Comparison of ENCODE assay signal across 16 cellular contexts in genomic region chr7:1475393-1475792, GRCh38. TPM values are rescaled to one million over a fixed set of nuclear protein-coding genes. Genes with fewer than 3 reads are reported as not detected.
DNase-seq lines count a peak whose midpoint lies in the region; ATAC-seq and TF ChIP-seq lines count a peak whose summit lies in the region.
"Had no signal": no experiment of that assay in that cellular context is flagged by ENCODE, and none has a peak within 500 bp of the region (broad histone marks: within the 10 kb centered on the region; RNA-seq: fewer than 3 reads in every experiment).

No MANE protein-coding gene starts in this region.

- ATAC-seq in DND-41 (ENCODE audit: insufficient read depth, low read depth) = no peak
- ATAC-seq in IMR-90 (ENCODE audit: low read depth) = no peak
- no peak for ATAC-seq in HG03039 (IDR thresholded peaks at IDR 0.05; ENCODE audit: unreplicated experiment)

- intact Hi-C loops in IMR-90 (cut with micrococcal nuclease) (loop anchor here (2.0 kb wide), 1 partner anchor 43 kb away; no protein-coding TSS in a partner anchor), vagina (cut with DNase I) (no loop called here)

- no peak overlapping the region for H3K23ac ChIP-seq in IMR-90 (ENCODE audit: low read depth, low read length)

- H3K27me3 ChIP-seq in DND-41 (ENCODE audit: insufficient read depth, low read length, poor library complexity) (no peaks in the 10 kb centered on the region), IMR-90 (ENCODE audit: control insufficient read depth, insufficient read depth, low read length) (no peaks in the 10 kb centered on the region), vagina (no peaks in the 10 kb centered on the region), SJCRH30 (no peaks in the 10 kb centered on the region)
- H3K27me3 ChIP-seq: BLaER1 had no signal

- no peak for TF ChIP-seq RAD21 in IMR-90 (IDR thresholded peaks at IDR 0.05; ENCODE audit: low read length)

- no peak overlapping the region for H3K4me2 ChIP-seq in DND-41 (ENCODE audit: insufficient read depth, low read length)
- no peak overlapping the region for H3K4me2 ChIP-seq in IMR-90 (ENCODE audit: low read depth, low read length)
- H3K4me2 ChIP-seq: BLaER1 had no signal

- H3K18ac ChIP-seq in IMR-90 (ENCODE audit: low read depth, low read length) = no peak overlapping the region

- H3K9me3 ChIP-seq in DND-41 (ENCODE audit: insufficient read depth, low read length, severe bottlenecking) = no peaks in the 10 kb centered on the region
- no peaks in the 10 kb centered on the region for H3K9me3 ChIP-seq in IMR-90 (ENCODE audit: control insufficient read depth, insufficient read depth, low read length)
- H3K9me3 ChIP-seq in vagina = no peaks in the 10 kb centered on the region
- H3K9me3 ChIP-seq in SJCRH30 (replicated peaks) = no peaks in the 10 kb centered on the region
- H3K9me3 ChIP-seq: BLaER1 had no signal

- H3K9me1 ChIP-seq in IMR-90 (ENCODE audit: insufficient read depth, low read length) = no peaks in the 10 kb centered on the region

- no peaks in the 10 kb centered on the region for H3K79me1 ChIP-seq in IMR-90 (ENCODE audit: low read depth in 1 of 2, low read length in 2 of 2)

- no peak overlapping the region for H4K91ac ChIP-seq in IMR-90 (ENCODE audit: insufficient read depth, low read depth, low read length)

- H3K27ac ChIP-seq in 22Rv1 (peak overlapping the region; percentile 63; the same call in 1 of the 2 replicates), DND-41 (ENCODE audit: low read length) (no peak overlapping the region), IMR-90 (ENCODE audit: insufficient read depth, low read length) (no peak overlapping the region), vagina (no peak overlapping the region), SJCRH30 (no peak overlapping the region)
- H3K27ac ChIP-seq: BLaER1 had no signal

- peak overlapping the region; percentile 28 for H2AK9ac ChIP-seq in IMR-90 (replicated peaks; ENCODE audit: low read depth, low read length, poor library complexity)

- H3K36me3 ChIP-seq in DND-41 (ENCODE audit: insufficient read depth, low read length) = peaks cover 95% of the 10 kb centered on the region
- peaks cover 72% of the 10 kb centered on the region for H3K36me3 ChIP-seq in IMR-90 (ENCODE audit: control insufficient read depth, insufficient read depth, low read length)
- peaks cover 0 to 70% of the 10 kb centered on the region in 2 donors for H3K36me3 ChIP-seq in vagina
- H3K36me3 ChIP-seq in SJCRH30 = peaks cover 4% of the 10 kb centered on the region; the same call in 1 of the 2 replicates

- TF ChIP-seq CTCF in 22Rv1 (IDR thresholded peaks at IDR 0.05) (no peak), DND-41 (IDR thresholded peaks at IDR 0.05; ENCODE audit: borderline replicate concordance, extremely low read depth, low read length, poor library complexity, severe bottlenecking) (peak; percentile 4), IMR-90 (conservative IDR thresholded peaks at IDR 0.05; ENCODE audit: low read depth, low read length) (no peak), vagina (IDR thresholded peaks at IDR 0.05) (no peak)

- no peak overlapping the region for H2BK15ac ChIP-seq in IMR-90 (ENCODE audit: low read depth, low read length)

- H3K4me3 ChIP-seq in DND-41 (ENCODE audit: low read depth in 1 of 2, low read length in 2 of 2) (no peak overlapping the region), IMR-90 (ENCODE audit: insufficient read depth, low read depth, low read length) (no peak overlapping the region), vagina (no peak overlapping the region), SJCRH30 (no peak overlapping the region)
- H3K4me3 ChIP-seq: BLaER1 had no signal

- no peak overlapping the region for H3K14ac ChIP-seq in IMR-90 (replicated peaks; ENCODE audit: low read depth, low read length)

- no peak overlapping the region for H3K9ac ChIP-seq in DND-41 (ENCODE audit: low read depth, low read length)
- no peak overlapping the region for H3K9ac ChIP-seq in IMR-90 (ENCODE audit: low read depth, low read length)
- H3K9ac ChIP-seq: BLaER1 had no signal

- no peak overlapping the region for H3K4ac ChIP-seq in IMR-90 (ENCODE audit: low read depth, low read length)

- no peak overlapping the region for H4K8ac ChIP-seq in IMR-90 (ENCODE audit: low read depth in 2 of 2, low read length in 2 of 2)

- dilution Hi-C loops in IMR-90 (cut with HindIII; ENCODE audit: low sequenced_read_pairs, unreplicated experiment) = no loop called here

- H2AFZ ChIP-seq in DND-41 (ENCODE audit: low read depth, low read length) (no peak overlapping the region), IMR-90 (replicated peaks; ENCODE audit: low read length, poor library complexity) (no peak overlapping the region)

- POLR2A ChIA-PET in IMR-90 (lab: Charles Lee; ENCODE audit: unreplicated experiment) = no interaction called here

- CTCF ChIA-PET in IMR-90 (lab: Yijun Ruan, JAX) = interaction anchor here (1.5 kb wide), 1 partner anchor 15 kb away, joined by 8 read pairs; no protein-coding TSS in a partner anchor

- H2BK120ac ChIP-seq in IMR-90 (ENCODE audit: low read depth, low read length) = no peak overlapping the region

- H3K4me1 ChIP-seq in DND-41 (ENCODE audit: insufficient read depth, low read length) (no peaks in the 10 kb centered on the region), IMR-90 (ENCODE audit: control insufficient read depth, insufficient read depth, low read length) (no peaks in the 10 kb centered on the region), vagina (peaks cover 11% of the 10 kb centered on the region), SJCRH30 (no peaks in the 10 kb centered on the region)
- H3K4me1 ChIP-seq: BLaER1 had no signal

- no peak overlapping the region for H2AK5ac ChIP-seq in IMR-90 (ENCODE audit: low read depth, low read length)

- WGBS in IMR-90 (ENCODE audit: extremely low coverage in 2 of 2, insufficient read length in 1 of 2), 2 experiments = 96% methylated on average over 13 of the region's 17 CpGs; no CpG with 5 or more reads in 1 of the 2 experiments

- H2BK5ac ChIP-seq in IMR-90 (ENCODE audit: low read depth, low read length, poor library complexity, severe bottlenecking) = no peak overlapping the region

- no peak overlapping the region for H4K5ac ChIP-seq in IMR-90 (ENCODE audit: low read depth, low read length)

- in situ Hi-C loops in IMR-90 (cut with MboI; ENCODE audit: low sequenced_read_pairs) = no loop called here

- DNase-seq in DND-41 (no peak), IMR-90 (no peak), myocyte (ENCODE audit: low read depth) (peak; percentile 11), vagina (ENCODE audit: extremely low spot score in 2 of 2) (no peak), SJCRH30 (no peak), superior temporal gyrus (ENCODE audit: extremely low spot score) (no peak)
- DNase-seq: CD4-positive, alpha-beta T cell; CD8-positive, alpha-beta memory T cell; DMS 273 treated with DMSO at 0.1 percent for 48 hours; DMS79; GF-D8; GOT3; HCEC 1CT had no signal

- H3K56ac ChIP-seq in IMR-90 (ENCODE audit: extremely low read depth, insufficient read depth, low read length) = no peak overlapping the region

- BruUV-seq in IMR-90 (replicated peaks; lab: Mats Ljungman, UMichigan) = no TSS peak

- H2BK20ac ChIP-seq in IMR-90 (ENCODE audit: low read depth, low read length) = no peak overlapping the region

- H4K20me1 ChIP-seq in DND-41 (ENCODE audit: insufficient read depth, low read length) = peaks cover 13% of the 10 kb centered on the region
- peaks cover 3% of the 10 kb centered on the region; the same call in 1 of the 2 replicates for H4K20me1 ChIP-seq in IMR-90 (ENCODE audit: insufficient read depth, low read length)

- H3K79me2 ChIP-seq in DND-41 (ENCODE audit: insufficient read depth, low read length) = no peaks in the 10 kb centered on the region

- TF ChIP-seq POLR2A in IMR-90 (IDR thresholded peaks at IDR 0.05; ENCODE audit: low read depth, low read length) (no peak), vagina (IDR thresholded peaks at IDR 0.05) (no peak)

TF ChIP-seq in IMR-90, 13 proteins besides CTCF, POLR2A, EP300 and RAD21 (continues in another document):
- TF ChIP-seq USF2 (IDR thresholded peaks at IDR 0.05; ENCODE audit: low read depth, low read length) (no peak), MAZ (IDR thresholded peaks at IDR 0.05; ENCODE audit: borderline replicate concordance, low read depth, low read length) (no peak), SMC3 (IDR thresholded peaks at IDR 0.05; ENCODE audit: low read depth, low read length) (no peak), RFX5 (IDR thresholded peaks at IDR 0.05; ENCODE audit: low read depth, low read length) (no peak), RCOR1 (IDR thresholded peaks at IDR 0.05; ENCODE audit: insufficient replicate concordance, low read length) (no peak), BHLHE40 (IDR thresholded peaks at IDR 0.05; ENCODE audit: low read depth, low read length) (no peak), CEBPB (IDR thresholded peaks at IDR 0.05; ENCODE audit: low read depth, low read length) (no peak), MXI1 (IDR thresholded peaks at IDR 0.05; ENCODE audit: borderline replicate concordance, low read depth, low read length) (no peak)

RNA-seq across cellular contexts. Expression of gene MICALL2, which starts 16.1 kb away (rescaled TPM):
- total RNA-seq in IMR-90 (2012; rRNA removed) (6.1 and 6.6 TPM in 2 replicates), myocyte (25.4 and 36.7 TPM in 2 replicates), vagina (15.7 TPM)
- 34.1 and 37.2 TPM in 2 replicates for polyA plus RNA-seq in IMR-90 (2012; rRNA removed)
- polyA plus RNA-seq in IMR-90 (2012; cell fraction: cytosol; rRNA removed) = 14.3 and 22.8 TPM in 2 replicates
- polyA plus RNA-seq in IMR-90 (2012; cell fraction: nucleus; rRNA removed; ENCODE audit: low replicate concordance) = 294 and 597 TPM in 2 replicates
- polyA plus RNA-seq in myocyte (2012) = 26.9 TPM
- total RNA-seq in SJCRH30 (2014; rRNA removed; shearing (Covaris generic)) = 1.1 and 1.3 TPM in 2 replicates

RNA-seq across cellular contexts. Expression of gene INTS1, which starts 28.8 kb away (rescaled TPM):
- 9.3 and 10.0 TPM in 2 replicates for total RNA-seq in IMR-90 (2012; rRNA removed)
- polyA plus RNA-seq in IMR-90 (2012; rRNA removed) = 40.1 and 47.1 TPM in 2 replicates
- polyA plus RNA-seq in IMR-90 (2012; cell fraction: cytosol; rRNA removed) = 32.2 and 35.8 TPM in 2 replicates
- polyA plus RNA-seq in IMR-90 (2012; cell fraction: nucleus; rRNA removed; ENCODE audit: low replicate concordance) = 80.3 and 296 TPM in 2 replicates
- 52.7 and 58.5 TPM in 2 replicates for total RNA-seq in myocyte
- 69.5 TPM for polyA plus RNA-seq in myocyte (2012)
- 67.3 TPM for total RNA-seq in vagina
- total RNA-seq in SJCRH30 (2014; rRNA removed; shearing (Covaris generic)) = 25.1 and 27.7 TPM in 2 replicates

RNA-seq across cellular contexts. Expression of gene MAFK, which starts 55.1 kb away (rescaled TPM):
- total RNA-seq in IMR-90 (2012; rRNA removed) = 16.4 and 19.2 TPM in 2 replicates
- 27.1 and 27.9 TPM in 2 replicates for polyA plus RNA-seq in IMR-90 (2012; rRNA removed)
- polyA plus RNA-seq in IMR-90 (2012; cell fraction: cytosol; rRNA removed) = 9.3 and 16.3 TPM in 2 replicates
- polyA plus RNA-seq in IMR-90 (2012; cell fraction: nucleus; rRNA removed; ENCODE audit: low replicate concordance) = 216 and 262 TPM in 2 replicates
- total RNA-seq in myocyte = 28.4 and 40.6 TPM in 2 replicates
- 30.1 TPM for polyA plus RNA-seq in myocyte (2012)
- total RNA-seq in vagina = 30.0 TPM
- 0.86 and 1.6 TPM in 2 replicates for total RNA-seq in SJCRH30 (2014; rRNA removed; shearing (Covaris generic))
